11 cellular contexts compared by ENCODE assay signal in genomic region chr19:16594131-16594586, GRCh38.
A peak's percentile ranks its signal among the peaks of the same experiment; 100 is the strongest.
DNase-seq lines count a peak whose midpoint lies in the region; ATAC-seq lines count a peak whose summit lies in the region.
"Had no signal": no experiment of that assay in that cellular context is flagged by ENCODE, and none has a peak within 500 bp of the region (broad histone marks: within the 10 kb centered on the region; RNA-seq: fewer than 3 reads in every experiment).

No MANE protein-coding gene starts in this region.

- DNase-seq in AML-193 (lab: John Stamatoyannopoulos, UW) (peak; percentile 28 to 36), SKM-1 treated with dmso at 0.1 percent for 144 hours (lab: John Stamatoyannopoulos, UW; ENCODE audit: unreplicated experiment) (peak; percentile 47), NCI-H2081 (lab: John Stamatoyannopoulos, UW) (no peak), NCI-H2196 treated with DMSO at 0.1 percent for 48 hours (lab: John Stamatoyannopoulos, UW; ENCODE audit: unreplicated experiment) (no peak), epidermal melanocyte (ENCODE audit: insufficient read length, low spot score) (no peak)
- peak; percentile 64 for DNase-seq in activated naive CD8-positive, alpha-beta T cell treated with anti-CD3 and anti-CD28 coated beads, Interleukin-2, amount 50 U/mL, for 24 hours
- DNase-seq: Caco-2, IMR-90 had no signal

- peak; percentile 29 for ATAC-seq in GM18907 (IDR thresholded peaks at IDR 0.05; ENCODE audit: unreplicated experiment)
- peak; percentile 68 for ATAC-seq in activated naive CD8-positive, alpha-beta T cell treated with anti-CD3 and anti-CD28 coated beads, Interleukin-2, amount 50 U/mL, for 24 hours
- ATAC-seq in HG02938 (IDR thresholded peaks at IDR 0.05; ENCODE audit: unreplicated experiment): no peak
- ATAC-seq: SK-N-SH treated with all-trans-retinoic acid at 6 μM for 48 hours had no signal

- H3K4me3 Mint-ChIP-seq in activated naive CD8-positive, alpha-beta T cell treated with anti-CD3 and anti-CD28 coated beads, Interleukin-2, amount 50 U/mL, for 24 hours: peak overlapping the region; percentile 68

- H3K27me3 Mint-ChIP-seq in activated naive CD8-positive, alpha-beta T cell treated with anti-CD3 and anti-CD28 coated beads, Interleukin-2, amount 50 U/mL, for 24 hours: no peaks in the 10 kb centered on the region

- peaks cover 83% of the 10 kb centered on the region for H3K4me1 Mint-ChIP-seq in activated naive CD8-positive, alpha-beta T cell treated with anti-CD3 and anti-CD28 coated beads, Interleukin-2, amount 50 U/mL, for 24 hours

- H3K9me3 Mint-ChIP-seq in activated naive CD8-positive, alpha-beta T cell treated with anti-CD3 and anti-CD28 coated beads, Interleukin-2, amount 50 U/mL, for 24 hours: no peaks in the 10 kb centered on the region

- peak overlapping the region; percentile 74 for H3K27ac Mint-ChIP-seq in activated naive CD8-positive, alpha-beta T cell treated with anti-CD3 and anti-CD28 coated beads, Interleukin-2, amount 50 U/mL, for 24 hours

- H3K36me3 Mint-ChIP-seq in activated naive CD8-positive, alpha-beta T cell treated with anti-CD3 and anti-CD28 coated beads, Interleukin-2, amount 50 U/mL, for 24 hours (ENCODE audit: low read depth): no peaks in the 10 kb centered on the region

Comparison
In these comparisons a context has a peak if more than half of its experiments do, and no peak if none do; other contexts are left out.
1. DNase-seq: peak in AML-193 (2 of 2), SKM-1 treated with dmso at 0.1 percent for 144 hours (single experiment) and activated naive CD8-positive, alpha-beta T cell treated with anti-CD3 and anti-CD28 coated beads, Interleukin-2, amount 50 U/mL, for 24 hours (single experiment); none in NCI-H2081 (0 of 2), NCI-H2196 treated with DMSO at 0.1 percent for 48 hours (single experiment) and epidermal melanocyte (single experiment).